1 cellular context compared by ENCODE assay signal in genomic region chr2:88729061-88729745, GRCh38.
TF ChIP-seq lines count a peak whose summit lies in the region.

No MANE protein-coding gene starts in this region.

TF ChIP-seq in GM12878, 131 proteins besides CTCF, POLR2A, EP300 and RAD21 (continued from another document):
- TF ChIP-seq ZBTB11 (CRISPR knock-in tag; IDR thresholded peaks at IDR 0.05) (no peak), BCL11A (IDR thresholded peaks at IDR 0.05; ENCODE audit: low read depth, low read length) (no peak)
TF ChIP-seq in GM12878: peak in this region for 1.
